9 cellular contexts compared by ENCODE assay signal in the genomic region with DNA sequence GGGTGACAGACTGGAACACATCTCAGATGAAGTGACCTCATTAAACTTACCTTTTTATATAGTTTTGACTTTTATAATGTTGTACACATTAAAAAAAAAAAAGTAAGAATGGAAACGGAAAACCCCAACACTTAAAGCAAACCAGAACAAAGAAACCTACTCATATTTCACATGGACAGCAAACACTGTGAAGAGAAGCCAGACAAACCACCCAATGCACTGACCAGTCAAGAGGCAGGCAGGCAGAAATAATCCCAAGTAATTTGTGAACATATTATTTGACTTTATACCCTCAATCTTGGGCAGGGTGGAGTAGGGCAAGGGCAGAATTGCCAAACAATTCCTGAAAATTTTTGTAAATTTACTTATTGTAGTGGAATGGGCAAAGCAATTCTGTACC.
"Had no signal": no experiment of that assay in that cellular context is flagged by ENCODE, and none has a peak within 500 bp of the region (broad histone marks: within the 10 kb centered on the region; RNA-seq: fewer than 3 reads in every experiment).

No MANE protein-coding gene starts in this region.

- DNase-seq: activated CD4-positive, alpha-beta T cell treated with anti-CD3 and anti-CD28 coated beads for 1 hour; activated CD4-positive, alpha-beta T cell treated with anti-CD3 and anti-CD28 coated beads, Interleukin-2, amount 50 U/mL, for 4 hours; activated naive CD4-positive, alpha-beta T cell treated with anti-CD3 and anti-CD28 coated beads, Interleukin-2, amount 10 ng/mL, durations not matched to agents 7 days and 5 days; cortex of kidney; effector CD8-positive, alpha-beta T cell; foreskin keratinocyte; left cardiac atrium; lower lobe of right lung; stimulated activated CD4-positive, alpha-beta T cell treated with anti-CD3 and anti-CD28 coated beads, Interleukin-2, amount 100 ng/mL, for 24 hours had no signal
